19 cellular contexts compared by ENCODE assay signal in the genomic region with DNA sequence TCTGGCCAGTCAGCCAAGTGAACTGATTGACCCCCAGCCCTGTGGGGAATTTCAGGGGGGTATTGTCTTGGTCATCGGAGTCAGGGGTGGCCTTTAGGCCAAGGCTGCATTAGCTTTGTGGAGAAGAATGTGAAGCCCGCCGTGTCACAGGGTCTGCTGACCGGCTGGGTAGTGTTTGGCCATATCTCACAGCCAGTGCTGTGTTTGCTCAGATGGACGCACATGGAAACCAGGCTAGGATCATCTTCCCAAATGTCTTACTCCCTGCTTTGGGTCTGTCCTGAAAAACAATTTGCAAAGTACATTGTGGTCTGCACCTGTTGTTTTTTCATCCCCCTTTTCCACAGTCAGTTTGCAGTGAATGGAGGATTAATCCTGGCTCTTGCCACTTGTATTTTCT.
"Had no signal": no experiment of that assay in that cellular context is flagged by ENCODE, and none has a peak within 500 bp of the region (broad histone marks: within the 10 kb centered on the region; RNA-seq: fewer than 3 reads in every experiment).

No MANE protein-coding gene starts in this region.

- H3K4me1 ChIP-seq: testis, upper lobe of right lung had no signal

- H3K27ac ChIP-seq: sigmoid colon, testis, upper lobe of right lung had no signal

- ATAC-seq: activated CD4-positive, alpha-beta T cell treated with anti-CD3 and anti-CD28 coated beads for 36 hours; activated CD8-positive, alpha-beta T cell treated with anti-CD3 and anti-CD28 coated beads, Interleukin-2, amount 10 ng/mL, durations not matched to agents 7 days and 5 days; activated naive CD8-positive, alpha-beta T cell treated with anti-CD3 and anti-CD28 coated beads, Interleukin-2, amount 50 U/mL, for 24 hours; esophagus mucosa; T-cell had no signal

- H3K4me3 ChIP-seq: left lung, sigmoid colon, SK-N-MC, testis, upper lobe of right lung had no signal

- H3K27ac Mint-ChIP-seq: activated CD4-positive, alpha-beta T cell treated with anti-CD3 and anti-CD28 coated beads for 36 hours; activated CD8-positive, alpha-beta T cell treated with anti-CD3 and anti-CD28 coated beads, Interleukin-2, amount 10 ng/mL, durations not matched to agents 7 days and 5 days; activated naive CD8-positive, alpha-beta T cell treated with anti-CD3 and anti-CD28 coated beads, Interleukin-2, amount 50 U/mL, for 24 hours; stimulated activated naive CD8-positive, alpha-beta T cell treated with anti-CD3 and anti-CD28 coated beads, Interleukin-15, Interleukin-2, amounts not matched to agents 100 ng/mL and 50 ng/mL, for 24 hours; T-cell had no signal

- DNase-seq: activated CD4-positive, alpha-beta T cell treated with anti-CD3 and anti-CD28 coated beads for 36 hours; activated CD8-positive, alpha-beta memory T cell treated with anti-CD3 and anti-CD28 coated beads, Interleukin-2, amount 50 U/mL, for 48 hours; activated CD8-positive, alpha-beta T cell treated with anti-CD3 and anti-CD28 coated beads, Interleukin-2, amount 10 ng/mL, durations not matched to agents 7 days and 5 days; activated naive CD4-positive, alpha-beta T cell; activated naive CD8-positive, alpha-beta T cell treated with anti-CD3 and anti-CD28 coated beads, Interleukin-2, amount 50 U/mL, for 24 hours; islet precursor cell; left lung; sigmoid colon; stimulated activated CD4-positive, alpha-beta T cell treated with anti-CD3 and anti-CD28 coated beads, Interleukin-4, amount 100 ng/mL, for 1 hour; stimulated activated CD8-positive, alpha-beta memory T cell treated with anti-CD3 and anti-CD28 coated beads, Interleukin-4, amount 100 ng/mL, for 48 hours; T-cell; T1000 had no signal

- H3K9me3 ChIP-seq: left lung, neutrophil, sigmoid colon, testis, upper lobe of right lung had no signal

- H3K9me3 Mint-ChIP-seq: activated naive CD8-positive, alpha-beta T cell treated with anti-CD3 and anti-CD28 coated beads, Interleukin-2, amount 50 U/mL, for 24 hours; central memory CD8-positive, alpha-beta T cell; stimulated activated naive CD8-positive, alpha-beta T cell treated with anti-CD3 and anti-CD28 coated beads, Interleukin-15, Interleukin-2, amounts not matched to agents 100 ng/mL and 50 ng/mL, for 24 hours; T-cell had no signal

- H3K27me3 ChIP-seq: left lung, neutrophil, sigmoid colon, testis, upper lobe of right lung had no signal

- H3K36me3 ChIP-seq: left lung, sigmoid colon, upper lobe of right lung had no signal

- H3K27me3 Mint-ChIP-seq: activated CD4-positive, alpha-beta T cell treated with anti-CD3 and anti-CD28 coated beads for 36 hours; activated naive CD8-positive, alpha-beta T cell treated with anti-CD3 and anti-CD28 coated beads, Interleukin-2, amount 50 U/mL, for 24 hours; central memory CD8-positive, alpha-beta T cell; stimulated activated naive CD8-positive, alpha-beta T cell treated with anti-CD3 and anti-CD28 coated beads, Interleukin-15, Interleukin-2, amounts not matched to agents 100 ng/mL and 50 ng/mL, for 24 hours; T-cell had no signal

- H3K4me3 Mint-ChIP-seq: activated CD4-positive, alpha-beta T cell treated with anti-CD3 and anti-CD28 coated beads for 36 hours; activated CD8-positive, alpha-beta T cell treated with anti-CD3 and anti-CD28 coated beads, Interleukin-2, amount 10 ng/mL, durations not matched to agents 7 days and 5 days; activated naive CD8-positive, alpha-beta T cell treated with anti-CD3 and anti-CD28 coated beads, Interleukin-2, amount 50 U/mL, for 24 hours; central memory CD8-positive, alpha-beta T cell; stimulated activated naive CD8-positive, alpha-beta T cell treated with anti-CD3 and anti-CD28 coated beads, Interleukin-15, Interleukin-2, amounts not matched to agents 100 ng/mL and 50 ng/mL, for 24 hours; T-cell had no signal
